ENCODE assay signal across 20 cellular contexts in the genomic region with DNA sequence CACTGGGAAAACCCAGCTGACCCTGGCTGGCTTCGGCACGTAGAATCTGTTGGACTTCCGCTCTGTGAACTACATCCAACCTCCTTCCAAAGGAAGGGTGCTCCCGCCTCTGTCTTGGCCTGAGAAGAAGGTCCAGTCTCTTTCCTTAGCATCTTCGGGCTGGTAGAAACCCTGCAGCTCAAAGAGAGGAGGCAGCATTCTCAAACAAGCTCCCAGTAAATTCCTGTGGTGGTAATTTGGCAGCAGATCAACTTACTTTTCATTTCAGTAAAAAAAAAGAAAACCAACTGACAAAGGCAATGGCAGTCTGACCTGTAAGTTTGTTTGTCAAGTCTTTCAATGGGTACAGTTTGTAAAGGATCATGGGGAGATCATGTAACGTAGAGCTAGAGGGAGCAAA.
"Had no signal": no experiment of that assay in that cellular context is flagged by ENCODE, and none has a peak within 500 bp of the region (broad histone marks: within the 10 kb centered on the region; RNA-seq: fewer than 3 reads in every experiment).

No MANE protein-coding gene starts in this region.

- H3K9me3 ChIP-seq: lower lobe of right lung, pancreas, testis had no signal

- H3K27me3 Mint-ChIP-seq: activated CD4-positive, alpha-beta memory T cell treated with anti-CD3 and anti-CD28 coated beads, Interleukin-2, amount 10 ng/mL, durations not matched to agents 7 days and 5 days; stimulated activated naive CD8-positive, alpha-beta T cell treated with anti-CD3 and anti-CD28 coated beads, Interleukin-15, Interleukin-2, amounts not matched to agents 100 ng/mL and 50 ng/mL, for 24 hours had no signal

- H3K36me3 ChIP-seq: lower lobe of right lung, pancreas had no signal

- H3K4me3 Mint-ChIP-seq: activated CD4-positive, alpha-beta memory T cell treated with anti-CD3 and anti-CD28 coated beads, Interleukin-2, amount 10 ng/mL, durations not matched to agents 7 days and 5 days; activated CD4-positive, alpha-beta T cell treated with anti-CD3 and anti-CD28 coated beads for 36 hours; activated naive CD8-positive, alpha-beta T cell treated with anti-CD3 and anti-CD28 coated beads, Interleukin-2, amount 10 ng/mL, durations not matched to agents 7 days and 5 days; activated T-cell treated with anti-CD3 and anti-CD28 coated beads, Interleukin-2, amount 50 U/mL, for 72 hours; effector memory CD8-positive, alpha-beta T cell; mesothelial cell of epicardium; neural crest cell; stimulated activated naive CD8-positive, alpha-beta T cell treated with anti-CD3 and anti-CD28 coated beads, Interleukin-15, Interleukin-2, amounts not matched to agents 100 ng/mL and 50 ng/mL, for 24 hours had no signal

- ATAC-seq: activated CD4-positive, alpha-beta T cell treated with anti-CD3 and anti-CD28 coated beads for 36 hours; activated T-cell treated with anti-CD3 and anti-CD28 coated beads, Interleukin-2, amount 50 U/mL, for 72 hours; effector memory CD8-positive, alpha-beta T cell; left cardiac atrium; lower lobe of right lung; pancreas had no signal

- H3K4me3 ChIP-seq: lower lobe of right lung, pancreas, testis had no signal

- H3K36me3 Mint-ChIP-seq: activated naive CD8-positive, alpha-beta T cell treated with anti-CD3 and anti-CD28 coated beads, Interleukin-2, amount 10 ng/mL, durations not matched to agents 7 days and 5 days; mesothelial cell of epicardium had no signal

- H3K9me3 Mint-ChIP-seq: activated CD4-positive, alpha-beta memory T cell treated with anti-CD3 and anti-CD28 coated beads, Interleukin-2, amount 10 ng/mL, durations not matched to agents 7 days and 5 days; activated naive CD8-positive, alpha-beta T cell treated with anti-CD3 and anti-CD28 coated beads, Interleukin-2, amount 10 ng/mL, durations not matched to agents 7 days and 5 days; neural crest cell; stimulated activated naive CD8-positive, alpha-beta T cell treated with anti-CD3 and anti-CD28 coated beads, Interleukin-15, Interleukin-2, amounts not matched to agents 100 ng/mL and 50 ng/mL, for 24 hours had no signal

- H3K4me1 Mint-ChIP-seq: activated CD4-positive, alpha-beta memory T cell treated with anti-CD3 and anti-CD28 coated beads, Interleukin-2, amount 10 ng/mL, durations not matched to agents 7 days and 5 days; activated CD4-positive, alpha-beta T cell treated with anti-CD3 and anti-CD28 coated beads for 36 hours; activated naive CD8-positive, alpha-beta T cell treated with anti-CD3 and anti-CD28 coated beads, Interleukin-2, amount 10 ng/mL, durations not matched to agents 7 days and 5 days; neural crest cell had no signal

- H3K27me3 ChIP-seq: pancreas, testis had no signal

- H3K27ac Mint-ChIP-seq: activated CD4-positive, alpha-beta memory T cell treated with anti-CD3 and anti-CD28 coated beads, Interleukin-2, amount 10 ng/mL, durations not matched to agents 7 days and 5 days; activated CD4-positive, alpha-beta T cell treated with anti-CD3 and anti-CD28 coated beads for 36 hours; activated naive CD8-positive, alpha-beta T cell treated with anti-CD3 and anti-CD28 coated beads, Interleukin-2, amount 10 ng/mL, durations not matched to agents 7 days and 5 days; activated T-cell treated with anti-CD3 and anti-CD28 coated beads, Interleukin-2, amount 50 U/mL, for 72 hours; effector memory CD8-positive, alpha-beta T cell; mesothelial cell of epicardium; stimulated activated naive CD8-positive, alpha-beta T cell treated with anti-CD3 and anti-CD28 coated beads, Interleukin-15, Interleukin-2, amounts not matched to agents 100 ng/mL and 50 ng/mL, for 24 hours had no signal

- DNase-seq: activated CD4-positive, alpha-beta memory T cell treated with anti-CD3 and anti-CD28 coated beads, Interleukin-2, amount 10 ng/mL, durations not matched to agents 7 days and 5 days; activated CD4-positive, alpha-beta T cell treated with anti-CD3 and anti-CD28 coated beads for 36 hours; activated CD8-positive, alpha-beta memory T cell treated with anti-CD3 and anti-CD28 coated beads, Interleukin-2, amount 50 U/mL, for 4 hours; activated naive CD8-positive, alpha-beta T cell treated with anti-CD3 and anti-CD28 coated beads, Interleukin-2, amount 10 ng/mL, durations not matched to agents 7 days and 5 days; activated T-cell treated with anti-CD3 and anti-CD28 coated beads, Interleukin-2, amount 50 U/mL, for 72 hours; anterior cingulate cortex; central memory CD4-positive, alpha-beta T cell; effector memory CD8-positive, alpha-beta T cell; erythroblast; glutamatergic neuron; left cardiac atrium; lower lobe of right lung; pancreas; stimulated activated CD4-positive, alpha-beta T cell treated with anti-CD3 and anti-CD28 coated beads, Interleukin-2, amount 100 ng/mL, for 48 hours; stimulated activated CD8-positive, alpha-beta memory T cell treated with anti-CD3 and anti-CD28 coated beads, Interleukin-4, amount 100 ng/mL, for 48 hours; T1000; testis had no signal

- H3K4me1 ChIP-seq: lower lobe of right lung, pancreas, testis had no signal
